19 cellular contexts compared by ENCODE assay signal in the genomic region with DNA sequence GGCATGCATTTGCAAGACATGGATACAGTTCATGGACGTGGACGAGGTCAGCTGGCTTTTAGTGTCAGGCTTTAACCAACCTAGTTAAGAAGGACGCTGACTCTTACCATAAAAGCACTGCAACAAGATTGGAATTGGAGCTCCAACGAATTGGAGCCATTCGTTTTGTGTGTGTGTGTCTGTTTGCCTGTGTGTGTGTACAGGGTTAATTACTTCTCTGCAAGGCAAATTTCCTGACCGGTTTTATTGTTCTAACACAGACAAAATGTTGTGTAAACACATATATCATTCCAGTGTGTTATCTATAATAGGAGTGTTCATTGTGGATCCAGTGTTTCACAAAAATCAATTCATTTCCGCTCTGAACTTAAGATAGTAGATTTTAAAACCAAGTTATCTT.
"Had no signal": no experiment of that assay in that cellular context is flagged by ENCODE, and none has a peak within 500 bp of the region (broad histone marks: within the 10 kb centered on the region; RNA-seq: fewer than 3 reads in every experiment).

No MANE protein-coding gene starts in this region.

- H3K4me3 ChIP-seq: ascending aorta, breast epithelium, gastroesophageal sphincter, left lung, tibial artery, vagina had no signal

- H3K27me3 ChIP-seq: ascending aorta, breast epithelium, gastroesophageal sphincter, left lung, neutrophil, tibial artery, vagina had no signal

- H3K4me1 ChIP-seq: breast epithelium, parathyroid adenoma had no signal

- H3K36me3 ChIP-seq: ascending aorta, breast epithelium, gastroesophageal sphincter, left lung, neutrophil, tibial artery, vagina had no signal

- H2AFZ ChIP-seq: parathyroid adenoma had no signal

- H3K27ac ChIP-seq: ascending aorta, breast epithelium, gastroesophageal sphincter, left lung, neutrophil, parathyroid adenoma, tibial artery, vagina had no signal

- DNase-seq: activated CD4-positive, alpha-beta T cell treated with anti-CD3 and anti-CD28 coated beads for 1 hour; activated CD4-positive, alpha-beta T cell treated with anti-CD3 and anti-CD28 coated beads, Interleukin-2, amount 50 U/mL, for 4 hours; activated naive CD4-positive, alpha-beta T cell treated with Interleukin-2 at 50 U/mL for 16 hours; erythroblast; left lung; mammary epithelial cell; naive thymus-derived CD4-positive, alpha-beta T cell; stimulated activated CD4-positive, alpha-beta T cell treated with anti-CD3 and anti-CD28 coated beads, Interleukin-2, amount 100 ng/mL, for 48 hours; stimulated activated naive B cell treated with anti-CD40 and anti-IgM and Interleukin-4, amounts not matched to agents 10 μg/mL and 1 μg/mL and 100 μg/mL, for 72 hours; T-helper 9 cell; tibial artery had no signal

- ATAC-seq: activated T-helper 17 cell treated with anti-CD3 and anti-CD28 coated beads, Interleukin-2, amount 50 U/mL, for 72 hours; gastroesophageal sphincter; left lung; naive thymus-derived CD4-positive, alpha-beta T cell; stimulated activated naive B cell treated with anti-CD40 and anti-IgM and Interleukin-4, amounts not matched to agents 10 μg/mL and 1 μg/mL and 100 μg/mL, for 72 hours had no signal

- H3K9ac ChIP-seq: parathyroid adenoma had no signal

- FAIRE-seq: islet of Langerhans had no signal

- H3K9me3 ChIP-seq: ascending aorta, breast epithelium, gastroesophageal sphincter, left lung, neutrophil, tibial artery, vagina had no signal
